22 cellular contexts compared by ENCODE assay signal in genomic region chr4:15202481-15202880, GRCh38.
"Had no signal": no experiment of that assay in that cellular context is flagged by ENCODE, and none has a peak within 500 bp of the region (broad histone marks: within the 10 kb centered on the region; RNA-seq: fewer than 3 reads in every experiment).

No MANE protein-coding gene starts in this region.

- ATAC-seq: lower lobe of right lung; natural killer cell treated with Interleukin-12 subunit alpha and Interleukin-12 subunit beta and Interleukin-15 and Interleukin-18, amount 100 ng/mL, for 72 hours had no signal

- H3K4me1 ChIP-seq: lower lobe of right lung, suprapubic skin, thyroid gland, upper lobe of left lung, uterus had no signal

- H3K4me3 ChIP-seq: coronary artery, heart left ventricle, lower lobe of right lung, neural progenitor cell, ovary, right atrium auricular region, suprapubic skin, thyroid gland, upper lobe of left lung, uterus had no signal

- H2AFZ ChIP-seq: neural progenitor cell had no signal

- H3K4me2 ChIP-seq: neural progenitor cell had no signal

- H3K9me3 ChIP-seq: ovary, thyroid gland, uterus had no signal

- H3K27ac ChIP-seq: coronary artery, heart left ventricle, lower lobe of right lung, neural progenitor cell, ovary, right atrium auricular region, suprapubic skin, thyroid gland, upper lobe of left lung, uterus had no signal

- H3K27me3 ChIP-seq: heart left ventricle, neural progenitor cell, ovary, right atrium auricular region, suprapubic skin, thyroid gland, upper lobe of left lung, uterus had no signal

- H3K36me3 ChIP-seq: heart left ventricle, lower lobe of right lung, neural progenitor cell, ovary, right atrium auricular region, suprapubic skin, thyroid gland, upper lobe of left lung, uterus had no signal

- DNase-seq: effector CD4-positive, alpha-beta T cell; endodermal cell; erythroblast; heart left ventricle; hypothalamus; kidney glomerular epithelial cell; lower lobe of right lung; mesenchymal stem cell; midbrain; nucleus accumbens; ovary; small intestine; stimulated activated CD4-positive, alpha-beta T cell treated with anti-CD3 and anti-CD28 coated beads, Interleukin-2, amount 100 ng/mL, for 48 hours; stimulated activated naive CD4-positive, alpha-beta T cell treated with Interleukin-2 at 50 U/mL for 16 hours; thyroid gland; upper lobe of left lung; uterus had no signal
